ENCODE assay signal across 9 cellular contexts in the genomic region with DNA sequence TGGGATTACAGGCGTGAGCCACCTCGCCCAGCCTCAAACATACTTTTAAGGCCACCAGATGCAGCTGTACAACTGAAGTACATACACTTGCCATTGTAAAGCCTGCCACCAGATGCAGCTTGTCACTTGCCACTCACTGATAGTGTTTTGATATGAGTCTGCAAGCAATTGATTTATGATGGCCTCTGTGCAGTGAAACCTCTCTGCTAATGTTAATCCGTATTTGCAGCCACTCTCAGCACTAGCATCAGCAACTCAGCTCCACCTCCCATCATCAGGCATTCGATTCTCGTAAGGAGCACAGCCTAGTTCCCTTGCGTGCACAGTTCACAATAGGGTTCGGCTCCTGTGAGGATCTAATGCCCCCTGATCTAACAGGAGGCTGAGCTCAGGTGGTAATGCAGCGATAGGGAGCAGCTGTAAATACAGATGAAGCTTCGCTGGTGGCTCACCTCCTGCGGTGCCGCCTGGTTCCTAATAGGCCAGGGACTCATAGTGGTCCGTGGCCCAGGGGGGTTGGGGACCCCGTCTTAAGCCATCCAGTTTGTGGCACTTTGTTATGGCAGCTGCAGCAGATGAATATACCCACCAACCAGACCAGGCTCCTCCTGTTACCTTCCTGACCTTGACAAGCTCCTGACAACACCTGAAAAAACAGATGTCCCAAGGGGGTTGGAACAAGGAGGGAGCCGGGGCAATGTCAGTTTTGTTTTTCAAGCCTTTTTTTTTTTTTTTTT. TPM values are rescaled to one million over a fixed set of nuclear protein-coding genes. Genes with fewer than 3 reads are reported as not detected.
A peak's percentile ranks its signal among the peaks of the same experiment; 100 is the strongest.
DNase-seq lines count a peak whose midpoint lies in the region; ATAC-seq and TF ChIP-seq lines count a peak whose summit lies in the region.
"Had no signal": no experiment of that assay in that cellular context is flagged by ENCODE, and none has a peak within 500 bp of the region (broad histone marks: within the 10 kb centered on the region; RNA-seq: fewer than 3 reads in every experiment).

No MANE protein-coding gene starts in this region.

- DNase-seq in GM23248: no peak
- peak; percentile 80 to 95 for DNase-seq in NCI-H524 (lab: John Stamatoyannopoulos, UW)
- DNase-seq in sigmoid colon: peak; percentile 64
- DNase-seq in GDM1 (lab: John Stamatoyannopoulos, UW): no peak
- DNase-seq in OCI-M2 (lab: John Stamatoyannopoulos, UW; ENCODE audit: unreplicated experiment): no peak
- DNase-seq in activated CD8-positive, alpha-beta memory T cell treated with anti-CD3 and anti-CD28 coated beads, Interleukin-2, amount 50 U/mL, for 4 hours: no peak
- DNase-seq: GOT3 had no signal

- no peak for ATAC-seq in GM19397 (IDR thresholded peaks at IDR 0.05; ENCODE audit: unreplicated experiment)

- H3K4me3 ChIP-seq in GM23248: no peak overlapping the region
- H3K4me3 ChIP-seq in duodenal mucosa (ENCODE audit: low read depth in 1 of 2, low read length in 2 of 2): peak overlapping the region; percentile 19 to 53
- H3K4me3 ChIP-seq in sigmoid colon: no peak overlapping the region

- H3K27ac ChIP-seq in GM23248: no peak overlapping the region
- H3K27ac ChIP-seq in duodenal mucosa (ENCODE audit: low read depth, low read length): no peak overlapping the region
- peak overlapping the region; percentile 98 to 100 (median 100) for H3K27ac ChIP-seq in sigmoid colon

- H3K27me3 ChIP-seq in GM23248 (replicated peaks; ENCODE audit: insufficient read depth) (no peaks in the 10 kb centered on the region), duodenal mucosa (ENCODE audit: control insufficient read depth in 1 of 2, insufficient read depth in 2 of 2, low read length in 2 of 2) (no peaks in the 10 kb centered on the region), sigmoid colon (no peaks in the 10 kb centered on the region)

- peak overlapping the region; percentile 79 for H2AFZ ChIP-seq in GM23248

- TF ChIP-seq POLR2A in sigmoid colon (IDR thresholded peaks at IDR 0.05): no peak

- no peaks in the 10 kb centered on the region for H3K9me3 ChIP-seq in GM23248 (ENCODE audit: low read depth)
- no peaks in the 10 kb centered on the region for H3K9me3 ChIP-seq in duodenal mucosa (ENCODE audit: control insufficient read depth in 1 of 2, low read length in 2 of 2)
- H3K9me3 ChIP-seq in sigmoid colon: no peaks in the 10 kb centered on the region

- H3K4me2 ChIP-seq in GM23248 (ENCODE audit: unreplicated experiment): no peak overlapping the region

- intact Hi-C loops in sigmoid colon (cut with DNase I): loop anchor here (2.0 to 10.0 kb wide), 4 partner anchors 200 to 1194 kb away; a partner anchor contains a TSS

- H4K20me1 ChIP-seq in GM23248 (ENCODE audit: insufficient read depth): peaks cover 21% of the 10 kb centered on the region

- peaks cover 37% of the 10 kb centered on the region for H3K79me2 ChIP-seq in GM23248 (ENCODE audit: insufficient read depth)

- peaks cover 15% of the 10 kb centered on the region for H3K4me1 ChIP-seq in GM23248 (ENCODE audit: insufficient read depth)
- peaks cover 26 to 32% of the 10 kb centered on the region in 2 donors for H3K4me1 ChIP-seq in duodenal mucosa (ENCODE audit: control insufficient read depth in 1 of 2, insufficient read depth in 2 of 2, low read length in 2 of 2)
- H3K4me1 ChIP-seq in sigmoid colon: peaks cover 0 to 31% (median 30%) of the 10 kb centered on the region in 4 donors

- no peak for TF ChIP-seq CTCF in sigmoid colon (IDR thresholded peaks at IDR 0.05)

- H3K9me2 ChIP-seq in GM23248 (ENCODE audit: insufficient read depth): no peaks in the 10 kb centered on the region

- 87% methylated on average over 14 of the region's 14 CpGs for WGBS in GM23248 (ENCODE audit: low coverage in 1 of 2, low lambda C conversion rate in 2 of 2, missing lambda C conversion rate in 2 of 2), 2 experiments
- 16 to 62% methylated on average over 14 of the region's 14 CpGs for WGBS in sigmoid colon, 2 donors

- H3K36me3 ChIP-seq in GM23248 (ENCODE audit: low read depth): peaks cover 16% of the 10 kb centered on the region
- peaks cover 9 to 15% of the 10 kb centered on the region in 2 donors for H3K36me3 ChIP-seq in duodenal mucosa (ENCODE audit: control insufficient read depth in 1 of 2, insufficient read depth in 2 of 2, low read length in 2 of 2)
- H3K36me3 ChIP-seq in sigmoid colon: peaks cover 0 to 8% (median 4%) of the 10 kb centered on the region in 4 donors

- in situ Hi-C loops in GM23248 (cut with MboI): no loop called here

- H3K9ac ChIP-seq in GM23248 (peak overlapping the region; percentile 100; the same call in 1 of the 2 replicates), duodenal mucosa (ENCODE audit: low read depth in 1 of 2, low read length in 2 of 2) (peak overlapping the region; percentile 60 to 84)

- H3F3A ChIP-seq in GM23248 (ENCODE audit: insufficient read depth): peaks cover 25% of the 10 kb centered on the region

- no peak for TF ChIP-seq EP300 in sigmoid colon (IDR thresholded peaks at IDR 0.05)

RNA-seq across cellular contexts. Expression of a gene that starts 1.3 kb away (rescaled TPM):
- 218 TPM in 2 replicates for total RNA-seq in GM23248 (2014; rRNA removed; shearing (Covaris generic))
- polyA plus RNA-seq in GM23248 (2016; fragmentation: Nextera tagmentation; extraction: Ambion mirVana) (299 and 302 TPM in 2 replicates), sigmoid colon (100 to 1,000 TPM in 1 of 3 donors, 10 to 100 TPM in 2; 54.1 to 119 (median 59.2) TPM)
- total RNA-seq in sigmoid colon: 10 to 100 TPM; 63.1 to 93.1 (median 73.1) TPM

RNA-seq across cellular contexts. Expression of a gene that starts 31.1 kb away (rescaled TPM):
- total RNA-seq in GM23248 (2014; rRNA removed; shearing (Covaris generic)): not detected in 2 replicates
- polyA plus RNA-seq in GM23248 (2016; fragmentation: Nextera tagmentation; extraction: Ambion mirVana): not detected in 2 replicates
- total RNA-seq in sigmoid colon: under 1 TPM in 2 of 4 donors, not detected in 2; 0.36 to 0.55 TPM
- 1 to 10 TPM in 2 of 3 donors, not detected in 1; 1.2 to 2.1 TPM for polyA plus RNA-seq in sigmoid colon

RNA-seq across cellular contexts. Expression of a gene that starts 58.7 kb away (rescaled TPM):
- total RNA-seq in GM23248 (2014; rRNA removed; shearing (Covaris generic)): 17.1 and 23.8 TPM in 2 replicates
- 9.3 and 10.6 TPM in 2 replicates for polyA plus RNA-seq in GM23248 (2016; fragmentation: Nextera tagmentation; extraction: Ambion mirVana)
- total RNA-seq in sigmoid colon: 10 to 100 TPM in 3 of 4 donors, 1 to 10 TPM in 1; 9.5 to 37.7 (median 16.0) TPM
- polyA plus RNA-seq in sigmoid colon: 100 to 1,000 TPM in 1 of 3 donors, 10 to 100 TPM in 2; 13.8 to 119 (median 24.0) TPM

Comparison
In these comparisons a context has a peak if more than half of its experiments do, and no peak if none do; other contexts are left out.
1. DNase-seq: peak in NCI-H524 (2 of 2) and sigmoid colon (single experiment); none in GM23248 (single experiment), GDM1 (single experiment), OCI-M2 (single experiment) and activated CD8-positive, alpha-beta memory T cell treated with anti-CD3 and anti-CD28 coated beads, Interleukin-2, amount 50 U/mL, for 4 hours (single experiment).
2. H3K27ac ChIP-seq: peak in sigmoid colon (4 of 4); none in GM23248 (single experiment) and duodenal mucosa (single experiment).
3. H3K4me3 ChIP-seq: peak in duodenal mucosa (2 of 2); none in GM23248 (single experiment) and sigmoid colon (0 of 4).